ENCODE assay signal across 1 cellular context in genomic region chrX:15601932-15602331, GRCh38.
TF ChIP-seq lines count a peak whose summit lies in the region.

No MANE protein-coding gene starts in this region.

TF ChIP-seq in HepG2, 621 proteins besides CTCF, POLR2A, EP300 and RAD21 (continued from another document and continues in another):
- TF ChIP-seq ZNF142 (CRISPR knock-in tag; IDR thresholded peaks at IDR 0.05): no peak
- TF ChIP-seq MIER2 (CRISPR knock-in tag; IDR thresholded peaks at IDR 0.05): no peak
- no peak for TF ChIP-seq ZNF335 (CRISPR knock-in tag; IDR thresholded peaks at IDR 0.05)
- TF ChIP-seq ZNF235 (CRISPR knock-in tag; IDR thresholded peaks at IDR 0.05; ENCODE audit: borderline replicate concordance): no peak
- no peak for TF ChIP-seq PREB (CRISPR knock-in tag; IDR thresholded peaks at IDR 0.05)
- TF ChIP-seq, protein P1, sequence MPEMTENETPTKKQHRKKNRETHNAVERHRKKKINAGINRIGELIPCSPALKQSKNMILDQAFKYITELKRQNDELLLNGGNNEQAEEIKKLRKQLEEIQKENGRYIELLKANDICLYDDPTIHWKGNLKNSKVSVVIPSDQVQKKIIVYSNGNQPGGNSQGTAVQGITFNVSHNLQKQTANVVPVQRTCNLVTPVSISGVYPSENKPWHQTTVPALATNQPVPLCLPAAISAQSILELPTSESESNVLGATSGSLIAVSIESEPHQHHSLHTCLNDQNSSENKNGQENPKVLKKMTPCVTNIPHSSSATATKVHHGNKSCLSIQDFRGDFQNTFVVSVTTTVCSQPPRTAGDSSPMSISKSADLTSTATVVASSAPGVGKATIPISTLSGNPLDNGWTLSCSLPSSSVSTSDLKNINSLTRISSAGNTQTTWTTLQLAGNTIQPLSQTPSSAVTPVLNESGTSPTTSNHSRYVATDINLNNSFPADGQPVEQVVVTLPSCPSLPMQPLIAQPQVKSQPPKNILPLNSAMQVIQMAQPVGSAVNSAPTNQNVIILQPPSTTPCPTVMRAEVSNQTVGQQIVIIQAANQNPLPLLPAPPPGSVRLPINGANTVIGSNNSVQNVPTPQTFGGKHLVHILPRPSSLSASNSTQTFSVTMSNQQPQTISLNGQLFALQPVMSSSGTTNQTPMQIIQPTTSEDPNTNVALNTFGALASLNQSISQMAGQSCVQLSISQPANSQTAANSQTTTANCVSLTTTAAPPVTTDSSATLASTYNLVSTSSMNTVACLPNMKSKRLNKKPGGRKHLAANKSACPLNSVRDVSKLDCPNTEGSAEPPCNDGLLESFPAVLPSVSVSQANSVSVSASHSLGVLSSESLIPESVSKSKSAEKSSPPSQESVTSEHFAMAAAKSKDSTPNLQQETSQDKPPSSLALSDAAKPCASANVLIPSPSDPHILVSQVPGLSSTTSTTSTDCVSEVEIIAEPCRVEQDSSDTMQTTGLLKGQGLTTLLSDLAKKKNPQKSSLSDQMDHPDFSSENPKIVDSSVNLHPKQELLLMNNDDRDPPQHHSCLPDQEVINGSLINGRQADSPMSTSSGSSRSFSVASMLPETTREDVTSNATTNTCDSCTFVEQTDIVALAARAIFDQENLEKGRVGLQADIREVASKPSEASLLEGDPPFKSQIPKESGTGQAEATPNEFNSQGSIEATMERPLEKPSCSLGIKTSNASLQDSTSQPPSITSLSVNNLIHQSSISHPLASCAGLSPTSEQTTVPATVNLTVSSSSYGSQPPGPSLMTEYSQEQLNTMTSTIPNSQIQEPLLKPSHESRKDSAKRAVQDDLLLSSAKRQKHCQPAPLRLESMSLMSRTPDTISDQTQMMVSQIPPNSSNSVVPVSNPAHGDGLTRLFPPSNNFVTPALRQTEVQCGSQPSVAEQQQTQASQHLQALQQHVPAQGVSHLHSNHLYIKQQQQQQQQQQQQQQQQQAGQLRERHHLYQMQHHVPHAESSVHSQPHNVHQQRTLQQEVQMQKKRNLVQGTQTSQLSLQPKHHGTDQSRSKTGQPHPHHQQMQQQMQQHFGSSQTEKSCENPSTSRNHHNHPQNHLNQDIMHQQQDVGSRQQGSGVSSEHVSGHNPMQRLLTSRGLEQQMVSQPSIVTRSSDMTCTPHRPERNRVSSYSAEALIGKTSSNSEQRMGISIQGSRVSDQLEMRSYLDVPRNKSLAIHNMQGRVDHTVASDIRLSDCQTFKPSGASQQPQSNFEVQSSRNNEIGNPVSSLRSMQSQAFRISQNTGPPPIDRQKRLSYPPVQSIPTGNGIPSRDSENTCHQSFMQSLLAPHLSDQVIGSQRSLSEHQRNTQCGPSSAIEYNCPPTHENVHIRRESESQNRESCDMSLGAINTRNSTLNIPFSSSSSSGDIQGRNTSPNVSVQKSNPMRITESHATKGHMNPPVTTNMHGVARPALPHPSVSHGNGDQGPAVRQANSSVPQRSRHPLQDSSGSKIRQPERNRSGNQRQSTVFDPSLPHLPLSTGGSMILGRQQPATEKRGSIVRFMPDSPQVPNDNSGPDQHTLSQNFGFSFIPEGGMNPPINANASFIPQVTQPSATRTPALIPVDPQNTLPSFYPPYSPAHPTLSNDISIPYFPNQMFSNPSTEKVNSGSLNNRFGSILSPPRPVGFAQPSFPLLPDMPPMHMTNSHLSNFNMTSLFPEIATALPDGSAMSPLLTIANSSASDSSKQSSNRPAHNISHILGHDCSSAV (CRISPR knock-in tag; IDR thresholded peaks at IDR 0.05; ENCODE audit: borderline replicate concordance): no peak
- TF ChIP-seq ZNF18 (CRISPR knock-in tag; IDR thresholded peaks at IDR 0.05; ENCODE audit: insufficient replicate concordance): no peak
- TF ChIP-seq XRCC5 (optimal IDR thresholded peaks at IDR 0.05; ENCODE audit: low read length): no peak
- no peak for TF ChIP-seq THYN1 (CRISPR knock-in tag; IDR thresholded peaks at IDR 0.05; ENCODE audit: borderline replicate concordance, low read depth)
- no peak for TF ChIP-seq ZBTB20 (CRISPR knock-in tag; IDR thresholded peaks at IDR 0.05; ENCODE audit: borderline replicate concordance, low read depth)
- TF ChIP-seq FOXC1 (CRISPR knock-in tag; IDR thresholded peaks at IDR 0.05; ENCODE audit: borderline replicate concordance): no peak
- no peak for TF ChIP-seq ZNF7 (CRISPR knock-in tag; IDR thresholded peaks at IDR 0.05)
- TF ChIP-seq HNF4A (CRISPR knock-in tag; IDR thresholded peaks at IDR 0.05): peak; percentile 80
- TF ChIP-seq RORA (CRISPR knock-in tag; IDR thresholded peaks at IDR 0.05): no peak
- TF ChIP-seq, protein P2, sequence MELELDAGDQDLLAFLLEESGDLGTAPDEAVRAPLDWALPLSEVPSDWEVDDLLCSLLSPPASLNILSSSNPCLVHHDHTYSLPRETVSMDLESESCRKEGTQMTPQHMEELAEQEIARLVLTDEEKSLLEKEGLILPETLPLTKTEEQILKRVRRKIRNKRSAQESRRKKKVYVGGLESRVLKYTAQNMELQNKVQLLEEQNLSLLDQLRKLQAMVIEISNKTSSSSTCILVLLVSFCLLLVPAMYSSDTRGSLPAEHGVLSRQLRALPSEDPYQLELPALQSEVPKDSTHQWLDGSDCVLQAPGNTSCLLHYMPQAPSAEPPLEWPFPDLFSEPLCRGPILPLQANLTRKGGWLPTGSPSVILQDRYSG (CRISPR knock-in tag; IDR thresholded peaks at IDR 0.05): no peak
- TF ChIP-seq HMG20A (CRISPR knock-in tag; IDR thresholded peaks at IDR 0.05; ENCODE audit: borderline replicate concordance): peak; percentile 46; the same call in 1 of the 2 replicates
- TF ChIP-seq HNRNPUL1 (IDR thresholded peaks at IDR 0.05; ENCODE audit: low read depth, low read length): no peak
- no peak for TF ChIP-seq TRIM22 (IDR thresholded peaks at IDR 0.05)
- TF ChIP-seq TMF1 (CRISPR knock-in tag; IDR thresholded peaks at IDR 0.05; ENCODE audit: low read depth): no peak
- TF ChIP-seq, protein P3, sequence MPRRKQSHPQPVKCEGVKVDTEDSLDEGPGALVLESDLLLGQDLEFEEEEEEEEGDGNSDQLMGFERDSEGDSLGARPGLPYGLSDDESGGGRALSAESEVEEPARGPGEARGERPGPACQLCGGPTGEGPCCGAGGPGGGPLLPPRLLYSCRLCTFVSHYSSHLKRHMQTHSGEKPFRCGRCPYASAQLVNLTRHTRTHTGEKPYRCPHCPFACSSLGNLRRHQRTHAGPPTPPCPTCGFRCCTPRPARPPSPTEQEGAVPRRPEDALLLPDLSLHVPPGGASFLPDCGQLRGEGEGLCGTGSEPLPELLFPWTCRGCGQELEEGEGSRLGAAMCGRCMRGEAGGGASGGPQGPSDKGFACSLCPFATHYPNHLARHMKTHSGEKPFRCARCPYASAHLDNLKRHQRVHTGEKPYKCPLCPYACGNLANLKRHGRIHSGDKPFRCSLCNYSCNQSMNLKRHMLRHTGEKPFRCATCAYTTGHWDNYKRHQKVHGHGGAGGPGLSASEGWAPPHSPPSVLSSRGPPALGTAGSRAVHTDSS (CRISPR knock-in tag; conservative IDR thresholded peaks at IDR 0.05): no peak
- no peak for TF ChIP-seq JUND (CRISPR knock-in tag; IDR thresholded peaks at IDR 0.05)
- TF ChIP-seq ZFAT (CRISPR knock-in tag; conservative IDR thresholded peaks at IDR 0.05): no peak
- no peak for TF ChIP-seq SYNCRIP (IDR thresholded peaks at IDR 0.05; ENCODE audit: insufficient read depth, low read depth, low read length)
- no peak for TF ChIP-seq POLR2AphosphoS2 (IDR thresholded peaks at IDR 0.05; ENCODE audit: low read depth, low read length)
- TF ChIP-seq ATAD3A (CRISPR knock-in tag; IDR thresholded peaks at IDR 0.05): no peak
- TF ChIP-seq FOXA3 (CRISPR knock-in tag; IDR thresholded peaks at IDR 0.05): peak; percentile 42; the same call in 1 of the 2 replicates
- no peak for TF ChIP-seq SOX6 (IDR thresholded peaks at IDR 0.05)
- peak; percentile 58; the same call in 1 of the 2 replicates for TF ChIP-seq SOX6 (CRISPR knock-in tag; IDR thresholded peaks at IDR 0.05)
- no peak for TF ChIP-seq U2AF1 (optimal IDR thresholded peaks at IDR 0.05; ENCODE audit: low read depth, low read length)
- TF ChIP-seq FOXM1 (CRISPR knock-in tag; IDR thresholded peaks at IDR 0.05): no peak
- TF ChIP-seq, protein P4, sequence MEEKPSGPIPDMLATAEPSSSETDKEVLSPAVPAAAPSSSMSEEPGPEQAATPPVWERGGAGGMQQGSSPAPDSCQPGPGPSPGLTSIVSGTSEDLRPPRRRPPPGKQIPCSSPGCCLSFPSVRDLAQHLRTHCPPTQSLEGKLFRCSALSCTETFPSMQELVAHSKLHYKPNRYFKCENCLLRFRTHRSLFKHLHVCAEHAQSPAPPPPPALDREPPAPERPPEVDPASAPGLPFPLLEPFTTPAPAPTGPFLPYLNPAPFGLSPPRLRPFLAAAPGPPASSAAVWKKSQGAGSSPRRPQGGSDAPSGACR (CRISPR knock-in tag; IDR thresholded peaks at IDR 0.05): no peak
- TF ChIP-seq ZNF354B (CRISPR knock-in tag; IDR thresholded peaks at IDR 0.05): no peak
- TF ChIP-seq PHF20 (CRISPR knock-in tag; IDR thresholded peaks at IDR 0.05): no peak
- TF ChIP-seq ZMYM2 (CRISPR knock-in tag; IDR thresholded peaks at IDR 0.05): no peak
- TF ChIP-seq, protein P5, sequence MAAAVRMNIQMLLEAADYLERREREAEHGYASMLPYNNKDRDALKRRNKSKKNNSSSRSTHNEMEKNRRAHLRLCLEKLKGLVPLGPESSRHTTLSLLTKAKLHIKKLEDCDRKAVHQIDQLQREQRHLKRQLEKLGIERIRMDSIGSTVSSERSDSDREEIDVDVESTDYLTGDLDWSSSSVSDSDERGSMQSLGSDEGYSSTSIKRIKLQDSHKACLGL (CRISPR knock-in tag; IDR thresholded peaks at IDR 0.05): no peak
- TF ChIP-seq ZNF12 (CRISPR knock-in tag; IDR thresholded peaks at IDR 0.05): no peak
- no peak for TF ChIP-seq ZEB1 (IDR thresholded peaks at IDR 0.05; ENCODE audit: insufficient replicate concordance, low read depth)
- no peak for TF ChIP-seq HOXA9 (CRISPR knock-in tag; IDR thresholded peaks at IDR 0.05; ENCODE audit: borderline replicate concordance)
- no peak for TF ChIP-seq FOXA1 (IDR thresholded peaks at IDR 0.05)
- no peak for TF ChIP-seq FOXA1 (CRISPR knock-in tag; IDR thresholded peaks at IDR 0.05)
- no peak for TF ChIP-seq ZNF598 (CRISPR knock-in tag; IDR thresholded peaks at IDR 0.05; ENCODE audit: borderline replicate concordance)
- no peak for TF ChIP-seq ZNF75D (CRISPR knock-in tag; IDR thresholded peaks at IDR 0.05; ENCODE audit: borderline replicate concordance)
- peak; percentile 37; the same call in 1 of the 2 replicates for TF ChIP-seq SOX5 (CRISPR knock-in tag; IDR thresholded peaks at IDR 0.05; ENCODE audit: borderline replicate concordance)
